8 cellular contexts compared by ENCODE assay signal in genomic region chr3:27360113-27361078, GRCh38. TPM values are rescaled to one million over a fixed set of nuclear protein-coding genes. Genes with fewer than 3 reads are reported as not detected.
DNase-seq lines count a peak whose midpoint lies in the region; ATAC-seq, FAIRE-seq and TF ChIP-seq lines count a peak whose summit lies in the region.

No MANE protein-coding gene starts in this region.

- H3K27me3 ChIP-seq in foreskin keratinocyte: no peaks in the 10 kb centered on the region

- ATAC-seq in HG02759 (IDR thresholded peaks at IDR 0.05; ENCODE audit: unreplicated experiment) (peak; percentile 56), HG03520 (IDR thresholded peaks at IDR 0.05; ENCODE audit: unreplicated experiment) (no peak), foreskin keratinocyte (no peak)

- no peak overlapping the region for H3K27ac ChIP-seq in foreskin keratinocyte

- DNase-seq in EL (peak; percentile 37), NCI-H2171 (lab: John Stamatoyannopoulos, UW) (peak; percentile 57), fibroblast of pulmonary artery (ENCODE audit: low read depth) (peak; percentile 43), GM19240 (ENCODE audit: insufficient read length, low spot score) (no peak), GM12892 (ENCODE audit: insufficient read length) (no peak), foreskin keratinocyte (no peak)

- no peak overlapping the region for H3K4me3 ChIP-seq in fibroblast of pulmonary artery (replicated peaks; ENCODE audit: low read depth, low read length)

- TF ChIP-seq CTCF in fibroblast of pulmonary artery (IDR thresholded peaks at IDR 0.05; ENCODE audit: low read length, missing control alignments) (no peak), foreskin keratinocyte (conservative IDR thresholded peaks at IDR 0.05) (no peak)

- H3K4me1 ChIP-seq in foreskin keratinocyte: no peaks in the 10 kb centered on the region

- no peak for TF ChIP-seq POLR2A in GM12892 (IDR thresholded peaks at IDR 0.05; ENCODE audit: low read depth, low read length)

- no peak for FAIRE-seq in GM12892 (lab: Jason Lieb, UNC)

RNA-seq across cellular contexts. Expression of gene NEK10, which starts 8.8 kb away (rescaled TPM):
- polyA plus RNA-seq in GM12892 (2012; ENCODE audit: missing spikeins): 0.28 TPM
- 0.18 and 0.48 TPM in 2 replicates for total RNA-seq in foreskin keratinocyte
- polyA plus RNA-seq in foreskin keratinocyte: 0.07 and 0.08 TPM in 2 replicates

Comparison
In these comparisons a context has a peak if more than half of its experiments do, and no peak if none do; other contexts are left out.
1. DNase-seq: peak in EL (single experiment), NCI-H2171 (single experiment) and fibroblast of pulmonary artery (single experiment); none in GM19240 (single experiment), GM12892 (single experiment) and foreskin keratinocyte (0 of 2).